Comparison of ENCODE assay signal across 25 cellular contexts in the genomic region with DNA sequence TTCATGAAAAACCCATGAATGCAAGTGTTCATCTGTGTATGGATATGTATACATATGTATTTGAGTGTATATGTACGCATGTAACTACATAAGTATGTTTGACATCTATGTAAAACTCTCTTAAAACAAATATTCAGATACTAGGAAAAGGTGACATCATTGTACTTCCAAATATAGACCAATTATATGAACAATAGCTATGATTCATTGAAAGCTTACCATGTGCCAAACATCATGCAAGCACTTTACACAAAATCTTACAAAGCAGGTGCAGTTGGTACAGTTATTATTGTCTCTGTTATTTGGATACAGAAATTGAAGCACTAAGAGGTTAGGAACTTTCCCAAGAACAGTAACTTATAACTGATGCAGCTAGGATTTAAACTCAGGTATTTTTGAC. TPM values are rescaled to one million over a fixed set of nuclear protein-coding genes. Genes with fewer than 3 reads are reported as not detected.
A peak's percentile ranks its signal among the peaks of the same experiment; 100 is the strongest.
DNase-seq lines count a peak whose midpoint lies in the region; ATAC-seq and TF ChIP-seq lines count a peak whose summit lies in the region.
"Had no signal": no experiment of that assay in that cellular context is flagged by ENCODE, and none has a peak within 500 bp of the region (broad histone marks: within the 10 kb centered on the region; RNA-seq: fewer than 3 reads in every experiment).

No MANE protein-coding gene starts in this region.

- H3K9me3 Mint-ChIP-seq in activated T-helper 1 cell treated with anti-CD3 and anti-CD28 coated beads, Interleukin-12 subunit alpha, Interleukin-12 subunit beta, Interleukin-2, Interleukin-4 antibody, amounts not matched to agents 30 ng/mL and 10 ng/mL and 1 ng/mL, durations not matched to agents 14 hours and 24 hours and 36 hours: no peaks in the 10 kb centered on the region
- H3K9me3 Mint-ChIP-seq: activated T-helper 17 cell treated with anti-CD3 and anti-CD28 coated beads, Interleukin-2, amount 50 U/mL, for 72 hours; CD4-positive, alpha-beta memory T cell; IgD-negative memory B cell; type B pancreatic cell had no signal

- H3K4me3 ChIP-seq in fibroblast of mammary gland (ENCODE audit: control insufficient read depth, low read depth, low read length): no peak overlapping the region
- H3K4me3 ChIP-seq: cardiac muscle cell, heart left ventricle, lower lobe of right lung, ovary, PC-9, stomach had no signal

- peak; percentile 25 for DNase-seq in AG08395 (ENCODE audit: low spot score)
- DNase-seq in LHCN-M2 (ENCODE audit: low read depth): peak; percentile 46
- DNase-seq in NCI-H748 (lab: John Stamatoyannopoulos, UW; ENCODE audit: unreplicated experiment): peak; percentile 61
- peak; percentile 27 for DNase-seq in fibroblast of mammary gland (ENCODE audit: low read depth)
- no peak for DNase-seq in effector CD8-positive, alpha-beta T cell (lab: John Stamatoyannopoulos, UW)
- DNase-seq in GM10248 (ENCODE audit: extremely low spot score): no peak
- no peak for DNase-seq in activated T-helper 1 cell treated with anti-CD3 and anti-CD28 coated beads, Interleukin-12 subunit alpha, Interleukin-12 subunit beta, Interleukin-2, Interleukin-4 antibody, amounts not matched to agents 30 ng/mL and 10 ng/mL and 1 ng/mL, durations not matched to agents 14 hours and 24 hours and 36 hours (ENCODE audit: low spot score)
- DNase-seq: activated CD4-positive, CD25-positive, alpha-beta regulatory T cell treated with anti-CD3 and anti-CD28 coated beads, Interleukin-2, amount 50 U/mL, for 72 hours; CD4-positive, alpha-beta memory T cell; DMS79; heart left ventricle; lower lobe of right lung; naive thymus-derived CD4-positive, alpha-beta T cell; NCI-H446 treated with DMSO at 0.1 percent for 48 hours; ovary; PC-9; stomach; T1000 had no signal

- H3K36me3 Mint-ChIP-seq in activated T-helper 1 cell treated with anti-CD3 and anti-CD28 coated beads, Interleukin-12 subunit alpha, Interleukin-12 subunit beta, Interleukin-2, Interleukin-4 antibody, amounts not matched to agents 30 ng/mL and 10 ng/mL and 1 ng/mL, durations not matched to agents 14 hours and 24 hours and 36 hours (ENCODE audit: low read depth): no peaks in the 10 kb centered on the region
- H3K36me3 Mint-ChIP-seq: CD4-positive, alpha-beta memory T cell; IgD-negative memory B cell; naive thymus-derived CD4-positive, alpha-beta T cell; type B pancreatic cell had no signal

- no peak overlapping the region for H3K4me3 Mint-ChIP-seq in activated T-helper 1 cell treated with anti-CD3 and anti-CD28 coated beads, Interleukin-12 subunit alpha, Interleukin-12 subunit beta, Interleukin-2, Interleukin-4 antibody, amounts not matched to agents 30 ng/mL and 10 ng/mL and 1 ng/mL, durations not matched to agents 14 hours and 24 hours and 36 hours
- H3K4me3 Mint-ChIP-seq: activated T-helper 17 cell treated with anti-CD3 and anti-CD28 coated beads, Interleukin-2, amount 50 U/mL, for 72 hours; CD4-positive, alpha-beta memory T cell; IgD-negative memory B cell; naive thymus-derived CD4-positive, alpha-beta T cell; type B pancreatic cell had no signal

- POLR2A ChIA-PET in GM10248 (lab: Yijun Ruan, JAX): no interaction called here

- peaks cover 6% of the 10 kb centered on the region for H3K4me1 Mint-ChIP-seq in activated T-helper 1 cell treated with anti-CD3 and anti-CD28 coated beads, Interleukin-12 subunit alpha, Interleukin-12 subunit beta, Interleukin-2, Interleukin-4 antibody, amounts not matched to agents 30 ng/mL and 10 ng/mL and 1 ng/mL, durations not matched to agents 14 hours and 24 hours and 36 hours (ENCODE audit: low read depth)
- H3K4me1 Mint-ChIP-seq: activated T-helper 17 cell treated with anti-CD3 and anti-CD28 coated beads, Interleukin-2, amount 50 U/mL, for 72 hours; CD4-positive, alpha-beta memory T cell; IgD-negative memory B cell; naive thymus-derived CD4-positive, alpha-beta T cell had no signal

- CTCF ChIA-PET in GM10248 (lab: Yijun Ruan, JAX): no interaction called here

- no peak for ATAC-seq in GM21576 (IDR thresholded peaks at IDR 0.05; ENCODE audit: unreplicated experiment)
- ATAC-seq: activated T-helper 17 cell treated with anti-CD3 and anti-CD28 coated beads, Interleukin-2, amount 50 U/mL, for 72 hours; heart left ventricle; lower lobe of right lung; naive thymus-derived CD4-positive, alpha-beta T cell had no signal

- no peaks in the 10 kb centered on the region for H3K27me3 Mint-ChIP-seq in activated T-helper 1 cell treated with anti-CD3 and anti-CD28 coated beads, Interleukin-12 subunit alpha, Interleukin-12 subunit beta, Interleukin-2, Interleukin-4 antibody, amounts not matched to agents 30 ng/mL and 10 ng/mL and 1 ng/mL, durations not matched to agents 14 hours and 24 hours and 36 hours (ENCODE audit: insufficient read depth)

- TF ChIP-seq CTCF in fibroblast of mammary gland (conservative IDR thresholded peaks at IDR 0.05; ENCODE audit: control insufficient read depth, insufficient read depth, low read depth, low read length): no peak
- TF ChIP-seq CTCF in GM10248 (IDR thresholded peaks at IDR 0.05; ENCODE audit: control extremely low read depth, extremely low read depth, low read depth, missing control alignments): no peak

- no peak overlapping the region for H3K27ac Mint-ChIP-seq in activated T-helper 1 cell treated with anti-CD3 and anti-CD28 coated beads, Interleukin-12 subunit alpha, Interleukin-12 subunit beta, Interleukin-2, Interleukin-4 antibody, amounts not matched to agents 30 ng/mL and 10 ng/mL and 1 ng/mL, durations not matched to agents 14 hours and 24 hours and 36 hours
- H3K27ac Mint-ChIP-seq: activated T-helper 17 cell treated with anti-CD3 and anti-CD28 coated beads, Interleukin-2, amount 50 U/mL, for 72 hours; CD4-positive, alpha-beta memory T cell; IgD-negative memory B cell; naive thymus-derived CD4-positive, alpha-beta T cell; type B pancreatic cell had no signal

- intact Hi-C loops in activated T-helper 1 cell treated with anti-CD3 and anti-CD28 coated beads, Interleukin-12 subunit alpha, Interleukin-12 subunit beta, Interleukin-2, Interleukin-4 antibody, amounts not matched to agents 30 ng/mL and 10 ng/mL and 1 ng/mL, durations not matched to agents 14 hours and 24 hours and 36 hours (cut with micrococcal nuclease): no loop called here

RNA-seq across cellular contexts. Expression of gene MAGEB17, which starts 21.4 kb away (rescaled TPM):
- total RNA-seq in LHCN-M2 (2014; rRNA removed): 0.13 TPM in 1 of 2 replicates, not detected in the other
- not detected for polyA plus RNA-seq in LHCN-M2 (2012)
- not detected in 2 replicates for total RNA-seq in activated T-helper 1 cell treated with anti-CD3 and anti-CD28 coated beads, Interleukin-12 subunit alpha, Interleukin-12 subunit beta, Interleukin-2, Interleukin-4 antibody, amounts not matched to agents 30 ng/mL and 10 ng/mL and 1 ng/mL, durations not matched to agents 14 hours and 24 hours and 36 hours
- total RNA-seq: activated T-helper 17 cell treated with anti-CD3 and anti-CD28 coated beads, Interleukin-2, amount 50 U/mL, for 72 hours; cardiac muscle cell; CD4-positive, alpha-beta memory T cell; dermis microvascular lymphatic vessel endothelial cell; lower lobe of right lung; naive thymus-derived CD4-positive, alpha-beta T cell; PC-9; skeletal muscle tissue; stomach had no signal
- polyA plus RNA-seq: CD4-positive, alpha-beta memory T cell; naive thymus-derived CD4-positive, alpha-beta T cell had no signal

Comparison
In these comparisons a context has a peak if more than half of its experiments do, and no peak if none do; other contexts are left out.
1. DNase-seq: peak in AG08395 (single experiment), LHCN-M2 (single experiment), NCI-H748 (single experiment) and fibroblast of mammary gland (single experiment); none in effector CD8-positive, alpha-beta T cell (single experiment), GM10248 (single experiment) and activated T-helper 1 cell treated with anti-CD3 and anti-CD28 coated beads, Interleukin-12 subunit alpha, Interleukin-12 subunit beta, Interleukin-2, Interleukin-4 antibody, amounts not matched to agents 30 ng/mL and 10 ng/mL and 1 ng/mL, durations not matched to agents 14 hours and 24 hours and 36 hours (single experiment).